Comparison of ENCODE assay signal across 25 cellular contexts in genomic region chr16:47059991-47060390, GRCh38.
DNase-seq lines count a peak whose midpoint lies in the region; ATAC-seq, FAIRE-seq and TF ChIP-seq lines count a peak whose summit lies in the region.
"Had no signal": no experiment of that assay in that cellular context is flagged by ENCODE, and none has a peak within 500 bp of the region (broad histone marks: within the 10 kb centered on the region; RNA-seq: fewer than 3 reads in every experiment).

No MANE protein-coding gene starts in this region.

- H3K36me3 ChIP-seq in GM23338 (ENCODE audit: insufficient read depth) = no peaks in the 10 kb centered on the region
- no peaks in the 10 kb centered on the region for H3K36me3 ChIP-seq in K562 (ENCODE audit: control insufficient read depth, insufficient read depth, low read length)
- no peaks in the 10 kb centered on the region for H3K36me3 ChIP-seq in mesenchymal stem cell (ENCODE audit: control insufficient read depth in 1 of 2, insufficient read depth in 2 of 2, low read depth in 1 of 2, low read length in 2 of 2)
- H3K36me3 ChIP-seq in spleen = no peaks in the 10 kb centered on the region
- no peaks in the 10 kb centered on the region for H3K36me3 ChIP-seq in psoas muscle (ENCODE audit: insufficient read depth in 1 of 2, low read depth in 1 of 2)
- H3K36me3 ChIP-seq: BE2C, SJSA1 had no signal

- H3K9me2 ChIP-seq in GM23338 (ENCODE audit: insufficient read depth) = 0 out of 2 replicates have a peak, but pooled peaks cover 3% of the 10 kb centered on the region

- TF ChIP-seq RAD21 in K562 (CRISPR knock-in tag; conservative IDR thresholded peaks at IDR 0.05 in 1 of 2, IDR thresholded peaks at IDR 0.05 in 1 of 2) = no peak

- no peaks in the 10 kb centered on the region for H4K20me1 ChIP-seq in GM23338 (replicated peaks; ENCODE audit: insufficient read depth)
- no peaks in the 10 kb centered on the region for H4K20me1 ChIP-seq in K562 (replicated peaks; ENCODE audit: control insufficient read depth, insufficient read depth, low read length)

- TF ChIP-seq CTCF in GM23338 (conservative IDR thresholded peaks at IDR 0.05; ENCODE audit: low read depth in 2 of 2) (0 out of 4 replicates have a peak, but pooled peaks have one; percentile 12 to 29), K562 (IDR thresholded peaks at IDR 0.05 in 2 of 3, conservative IDR thresholded peaks at IDR 0.05 in 1 of 3; ENCODE audit: insufficient read depth in 2 of 3, low read depth in 1 of 3, low read length in 3 of 3) (peak in 2 of 3 experiments; percentile 11 to 35; a peak in 2 of 6 replicates), spleen (IDR thresholded peaks at IDR 0.05 in 8 of 11, conservative IDR thresholded peaks at IDR 0.05 in 3 of 11) (no peak), psoas muscle (IDR thresholded peaks at IDR 0.05) (no peak)

- H3K4me3 ChIP-seq in GM23338 (no peak overlapping the region), K562 (no peak overlapping the region), mesenchymal stem cell (ENCODE audit: insufficient read depth in 1 of 2, low read depth in 1 of 2, low read length in 2 of 2) (no peak overlapping the region), spleen (no peak overlapping the region), psoas muscle (no peak overlapping the region)
- H3K4me3 ChIP-seq: SJSA1 had no signal

- CTCF ChIA-PET in K562 (lab: Yijun Ruan, JAX; ENCODE audit: low intra/inter-chr PET ratio) = no interaction called here

- H4K8ac ChIP-seq in mesenchymal stem cell (ENCODE audit: low read length) = no peak overlapping the region

- no peak overlapping the region for H3K23ac ChIP-seq in mesenchymal stem cell (ENCODE audit: low read length in 2 of 2)

- H3K27me3 Mint-ChIP-seq in GM23338 (ENCODE audit: insufficient read depth, low read depth, poor library complexity) = peaks cover 5% of the 10 kb centered on the region
- H3K27me3 Mint-ChIP-seq: CD4-positive, alpha-beta T cell had no signal

- no peak overlapping the region for H3K4ac ChIP-seq in mesenchymal stem cell (ENCODE audit: low read depth in 1 of 2, low read length in 2 of 2)

- H4K91ac ChIP-seq in mesenchymal stem cell (ENCODE audit: low read length) = no peak overlapping the region

- H3K27me3 ChIP-seq in GM23338 (ENCODE audit: insufficient read depth) (no peaks in the 10 kb centered on the region), K562 (ENCODE audit: control insufficient read depth in 2 of 2, insufficient read depth in 2 of 2, low read length in 2 of 2) (peaks cover 28 to 52% of the 10 kb centered on the region in 2 experiments; a peak in 4 of 5 replicates), mesenchymal stem cell (ENCODE audit: control insufficient read depth in 1 of 2, insufficient read depth in 1 of 2, low read length in 2 of 2) (peaks cover 0 to 35% of the 10 kb centered on the region in 2 experiments), spleen (replicated peaks in 1 of 7) (no peaks in the 10 kb centered on the region), psoas muscle (ENCODE audit: insufficient read depth in 3 of 3, low read length in 2 of 3) (peaks cover 0 to 11% (median 2%) of the 10 kb centered on the region in 3 donors)
- H3K27me3 ChIP-seq: BE2C, SJSA1 had no signal

- H3K27ac Mint-ChIP-seq in GM23338 = no peak overlapping the region
- H3K27ac Mint-ChIP-seq: CD4-positive, alpha-beta T cell had no signal

- H3K4me1 ChIP-seq in GM23338 (ENCODE audit: insufficient read depth) (no peaks in the 10 kb centered on the region), K562 (replicated peaks in 1 of 2; ENCODE audit: control insufficient read depth in 2 of 2, insufficient read depth in 2 of 2, low read length in 2 of 2) (peaks cover 0 to 7% of the 10 kb centered on the region in 2 experiments; a peak in 1 of 5 replicates), mesenchymal stem cell (ENCODE audit: control insufficient read depth, insufficient read depth, low read depth, low read length) (no peaks in the 10 kb centered on the region), spleen (peaks cover 0 to 6% (median 0%) of the 10 kb centered on the region in 6 donors), psoas muscle (no peaks in the 10 kb centered on the region)
- H3K4me1 ChIP-seq: BE2C, SJSA1 had no signal

- ATAC-seq in GM23338 (no peak), K562 (no peak), psoas muscle (no peak)

- POLR2A ChIA-PET in K562 (lab: Yijun Ruan, JAX) = interaction anchor here (0.6 kb wide), 1 partner anchor 22 kb away, joined by 4 read pairs; no protein-coding TSS in a partner anchor

- TF ChIP-seq POLR2A in K562 (conservative IDR thresholded peaks at IDR 0.05) (no peak), spleen (IDR thresholded peaks at IDR 0.05) (no peak)

- FAIRE-seq in K562 (lab: Jason Lieb, UNC) = no peak
- FAIRE-seq: GM12891, H1, RCC 7860 had no signal

- H3K9me3 Mint-ChIP-seq in GM23338 = peaks cover 10% of the 10 kb centered on the region

- H3K9me1 ChIP-seq in K562 (ENCODE audit: control insufficient read depth, insufficient read depth, low read length) = no peaks in the 10 kb centered on the region

- H3K4me2 ChIP-seq in GM23338 = no peak overlapping the region
- no peak overlapping the region for H3K4me2 ChIP-seq in K562 (ENCODE audit: insufficient read depth, low read length)
- H3K4me2 ChIP-seq in mesenchymal stem cell (ENCODE audit: low read length, poor library complexity, severe bottlenecking) = no peak overlapping the region

- H3K9me3 ChIP-seq in K562 (replicated peaks; ENCODE audit: control insufficient read depth, insufficient read depth, low read depth, low read length) (no peaks in the 10 kb centered on the region), mesenchymal stem cell (ENCODE audit: control insufficient read depth, low read length) (no peaks in the 10 kb centered on the region), spleen (peaks cover 0 to 10% (median 0%) of the 10 kb centered on the region in 8 donors), psoas muscle (no peaks in the 10 kb centered on the region)
- H3K9me3 ChIP-seq: BE2C, SJSA1 had no signal

- H2AFZ ChIP-seq in GM23338 = no peak overlapping the region
- no peak overlapping the region for H2AFZ ChIP-seq in K562 (ENCODE audit: low read depth, low read length)
- peak overlapping the region; percentile 55 for H2AFZ ChIP-seq in mesenchymal stem cell (ENCODE audit: low read depth, low read length)

- no peaks in the 10 kb centered on the region for H3K79me1 ChIP-seq in mesenchymal stem cell (replicated peaks; ENCODE audit: low read length, poor library complexity, severe bottlenecking)

- WGBS in K562 (ENCODE audit: insufficient coverage, low coverage, missing lambda C conversion rate) = 5% methylated on average over 7 of the region's 7 CpGs
- 86% methylated on average over 5 of the region's 7 CpGs for WGBS in mesenchymal stem cell
- WGBS in spleen, 5 donors = 86 to 94% (median 87%) methylated on average over 7 of the region's 7 CpGs
- WGBS in psoas muscle, 3 donors = 80 to 87% (median 83%) methylated on average over 7 of the region's 7 CpGs

- DNase-seq in GM23338 (ENCODE audit: low spot score) = no peak
- DNase-seq in K562 (ENCODE audit: extremely low read depth in 1 of 4, low spot score in 3 of 4) = no peak
- no peak for DNase-seq in mesenchymal stem cell
- peak; percentile 34 for DNase-seq in spleen
- no peak for DNase-seq in SIG-M5 treated with dmso at 0.1 percent for 504 hours (lab: John Stamatoyannopoulos, UW; ENCODE audit: unreplicated experiment)
- DNase-seq in DMS 273 (lab: John Stamatoyannopoulos, UW; ENCODE audit: unreplicated experiment) = no peak
- DNase-seq in psoas muscle = no peak
- DNase-seq: BE2C; CD4-positive, alpha-beta T cell; COR-L47; DMS 273 treated with DMSO at 0.1 percent for 48 hours; DMS79 treated with DMSO at 0.1 percent for 48 hours; IMR-90; Karpas-422; MV-4-11; NCI-H1694 treated with DMSO at 0.1 percent for 48 hours; NCI-H2081 treated with DMSO at 0.1 percent for 48 hours; NCI-H2171 treated with DMSO at 0.1 percent for 48 hours; NCI-H524 treated with DMSO at 0.1 percent for 48 hours; NCI-H82; OCI-M1 had no signal

- H3K9ac ChIP-seq in K562 (ENCODE audit: insufficient read depth in 1 of 2, low read depth in 2 of 2, low read length in 2 of 2) = no peak overlapping the region
- no peak overlapping the region for H3K9ac ChIP-seq in mesenchymal stem cell (ENCODE audit: low read length)

- no peak overlapping the region for H3K4me3 Mint-ChIP-seq in GM23338
- H3K4me3 Mint-ChIP-seq: CD4-positive, alpha-beta T cell had no signal

- H3K14ac ChIP-seq in mesenchymal stem cell (ENCODE audit: low read length in 2 of 2) = no peak overlapping the region

- no peak overlapping the region for H2AK5ac ChIP-seq in mesenchymal stem cell (ENCODE audit: low read length, severe bottlenecking)

- in situ Hi-C loops in K562 (cut with MboI) = no loop called here

- peaks cover 6% of the 10 kb centered on the region; the same call in 1 of the 3 replicates for H3K36me3 Mint-ChIP-seq in GM23338 (ENCODE audit: low read depth)

- H3K4me1 Mint-ChIP-seq in GM23338 = no peaks in the 10 kb centered on the region

- H3F3A ChIP-seq in GM23338 (replicated peaks; ENCODE audit: low read depth) = no peaks in the 10 kb centered on the region

- no peak overlapping the region for H2BK12ac ChIP-seq in mesenchymal stem cell (ENCODE audit: low read length in 2 of 2)

- H2BK120ac ChIP-seq in mesenchymal stem cell (ENCODE audit: low read depth, low read length) = no peak overlapping the region

- no peak overlapping the region for H3K18ac ChIP-seq in mesenchymal stem cell (ENCODE audit: low read depth in 1 of 2, low read length in 2 of 2)

- H2BK5ac ChIP-seq in mesenchymal stem cell (ENCODE audit: low read depth, low read length, poor library complexity, severe bottlenecking) = no peak overlapping the region

- BruUV-seq in K562 (replicated peaks; lab: Mats Ljungman, UMichigan) = no TSS peak

- H3K27ac ChIP-seq in GM23338 (ENCODE audit: low read depth) (no peak overlapping the region), K562 (ENCODE audit: extremely low read depth, low read depth, low read length) (no peak overlapping the region), mesenchymal stem cell (ENCODE audit: low read length, poor library complexity, severe bottlenecking) (no peak overlapping the region), spleen (no peak overlapping the region), psoas muscle (no peak overlapping the region)
- H3K27ac ChIP-seq: SJSA1 had no signal

- TF ChIP-seq EP300 in K562 (IDR thresholded peaks at IDR 0.05; ENCODE audit: low read length) = no peak

- H3K79me2 ChIP-seq in GM23338 (replicated peaks; ENCODE audit: insufficient read depth) (no peaks in the 10 kb centered on the region), K562 (ENCODE audit: control insufficient read depth, insufficient read depth, low read length) (no peaks in the 10 kb centered on the region)

- intact Hi-C loops in K562 (cut with micrococcal nuclease) = no loop called here
- intact Hi-C loops in spleen (cut with DNase I; ENCODE audit: low total_unique reads) = loop anchor here (10.0 kb wide), 1 partner anchor 65 kb away; no protein-coding TSS in a partner anchor
- intact Hi-C loops in psoas muscle (cut with DNase I) = loop anchor here in 1 of 2 donors (10.0 kb wide), 1 partner anchor 65 kb away; no protein-coding TSS in a partner anchor

- H2BK15ac ChIP-seq in mesenchymal stem cell (ENCODE audit: low read depth, poor library complexity, severe bottlenecking) = no peak overlapping the region

Comparison
In these comparisons a context has a peak if more than half of its experiments do, and no peak if none do; other contexts are left out.
1. CTCF ChIP-seq: peak in GM23338 (2 of 2) and K562 (2 of 3); none in spleen (0 of 11) and psoas muscle (single experiment).